ENCODE assay signal across 8 cellular contexts in genomic region chr19:48332662-48333466, GRCh38. TPM values are rescaled to one million over a fixed set of nuclear protein-coding genes. Genes with fewer than 3 reads are reported as not detected.
DNase-seq lines count a peak whose midpoint lies in the region; ATAC-seq and TF ChIP-seq lines count a peak whose summit lies in the region.

No MANE protein-coding gene starts in this region.

- no peaks in the 10 kb centered on the region for H3K36me3 ChIP-seq in duodenal mucosa (ENCODE audit: control insufficient read depth in 1 of 2, insufficient read depth in 2 of 2, low read length in 2 of 2)

- peak overlapping the region; percentile 87 to 94 for H3K4me3 Mint-ChIP-seq in CD14-positive monocyte

- no peak for TF ChIP-seq POLR2A in lower leg skin (IDR thresholded peaks at IDR 0.05)

- H3K4me1 ChIP-seq in duodenal mucosa (ENCODE audit: control insufficient read depth in 1 of 2, insufficient read depth in 2 of 2, low read length in 2 of 2): peaks cover 28 to 40% of the 10 kb centered on the region in 2 donors

- H3K9ac ChIP-seq in duodenal mucosa (ENCODE audit: low read depth in 1 of 2, low read length in 2 of 2): peak overlapping the region; percentile 94 to 97

- peaks cover 0 to 3% (median 0%) of the 10 kb centered on the region in 3 donors for H3K27me3 Mint-ChIP-seq in CD14-positive monocyte (ENCODE audit: low read depth in 3 of 3)

- peak overlapping the region; percentile 95 for H3K27ac ChIP-seq in duodenal mucosa (ENCODE audit: low read depth, low read length)

- peaks cover 0 to 5% (median 0%) of the 10 kb centered on the region in 7 donors for H3K9me3 Mint-ChIP-seq in CD14-positive monocyte

- H3K4me3 ChIP-seq in duodenal mucosa (ENCODE audit: low read depth in 1 of 2, low read length in 2 of 2) (peak overlapping the region; percentile 71 to 89), lower leg skin (ENCODE audit: low read depth, poor library complexity, severe bottlenecking) (peak overlapping the region; percentile 20)

- intact Hi-C loops in CD14-positive monocyte (cut with micrococcal nuclease) (loop anchor here (1.0 to 5.0 kb wide), 2 partner anchors 13 to 66 kb away; no protein-coding TSS in a partner anchor), lower leg skin (cut with DNase I; ENCODE audit: low total_unique reads) (no loop called here)

- no peaks in the 10 kb centered on the region for H3K27me3 ChIP-seq in duodenal mucosa (ENCODE audit: control insufficient read depth in 1 of 2, insufficient read depth in 2 of 2, low read length in 2 of 2)

- peak overlapping the region; percentile 92 to 99 (median 96) for H3K27ac Mint-ChIP-seq in CD14-positive monocyte

- peaks cover 34 to 42% of the 10 kb centered on the region in 2 donors for H3K36me3 Mint-ChIP-seq in CD14-positive monocyte

- 0 to 1% methylated on average over 25 of the region's 25 CpGs for WGBS in lower leg skin, 2 donors

- DNase-seq in CD14-positive monocyte (ENCODE audit: low spot score) (peak; percentile 93), NCI-H69 (lab: John Stamatoyannopoulos, UW) (peak; percentile 100), lower leg skin (ENCODE audit: low spot score in 2 of 2) (peak; percentile 94 to 98)
- DNase-seq in activated CD4-positive, alpha-beta T cell treated with anti-CD3 and anti-CD28 coated beads, Interleukin-2, amount 50 U/mL, for 48 hours: peak; percentile 89 to 92
- peak; percentile 82 to 97 for DNase-seq in stimulated activated CD4-positive, alpha-beta T cell treated with anti-CD3 and anti-CD28 coated beads, Interleukin-4, amount 100 ng/mL, for 4 hours

- peaks cover 61% of the 10 kb centered on the region for H3K4me1 Mint-ChIP-seq in CD14-positive monocyte

- peaks cover 0 to 5% of the 10 kb centered on the region in 2 donors for H3K9me3 ChIP-seq in duodenal mucosa (ENCODE audit: control insufficient read depth in 1 of 2, low read length in 2 of 2)

- TF ChIP-seq CTCF in CD14-positive monocyte (IDR thresholded peaks at IDR 0.05): no peak
- no peak for TF ChIP-seq CTCF in lower leg skin (IDR thresholded peaks at IDR 0.05)

- ATAC-seq in GM19395 (IDR thresholded peaks at IDR 0.05; ENCODE audit: unreplicated experiment): peak; percentile 77
- peak; percentile 49 for ATAC-seq in HG03521 (IDR thresholded peaks at IDR 0.05; ENCODE audit: unreplicated experiment)

RNA-seq across cellular contexts. Expression of gene EMP3, which starts 7.5 kb away (rescaled TPM):
- polyA plus RNA-seq in CD14-positive monocyte: 1,000 to 10,000 TPM in 1 of 2 donors, 100 to 1,000 TPM in 1; 996 to 1,036 TPM
- 10 to 100 TPM; 11.5 to 29.3 (median 14.7) TPM for total RNA-seq in lower leg skin

RNA-seq across cellular contexts. Expression of gene TMEM143, which starts 30.9 kb away (rescaled TPM):
- 1 to 10 TPM; 1.7 to 2.1 TPM for polyA plus RNA-seq in CD14-positive monocyte
- total RNA-seq in lower leg skin: 10 to 100 TPM in 1 of 4 donors, 1 to 10 TPM in 3; 6.7 to 21.0 (median 8.7) TPM

RNA-seq across cellular contexts. Expression of gene SYNGR4, which starts 31.3 kb away (rescaled TPM):
- polyA plus RNA-seq in CD14-positive monocyte: not detected
- not detected for total RNA-seq in lower leg skin

RNA-seq across cellular contexts. Expression of gene KDELR1, which starts 58.5 kb away (rescaled TPM):
- polyA plus RNA-seq in CD14-positive monocyte: 10 to 100 TPM; 42.0 to 51.3 TPM
- 10 to 100 TPM; 71.3 to 99.6 (median 80.3) TPM for total RNA-seq in lower leg skin

Comparison
In these comparisons a context has a peak if more than half of its experiments do, and no peak if none do; other contexts are left out.
1. Peak in every context shown above with its lines: DNase-seq, ATAC-seq, H3K4me3 ChIP-seq and H3K27ac ChIP-seq.